In the genomic region with DNA sequence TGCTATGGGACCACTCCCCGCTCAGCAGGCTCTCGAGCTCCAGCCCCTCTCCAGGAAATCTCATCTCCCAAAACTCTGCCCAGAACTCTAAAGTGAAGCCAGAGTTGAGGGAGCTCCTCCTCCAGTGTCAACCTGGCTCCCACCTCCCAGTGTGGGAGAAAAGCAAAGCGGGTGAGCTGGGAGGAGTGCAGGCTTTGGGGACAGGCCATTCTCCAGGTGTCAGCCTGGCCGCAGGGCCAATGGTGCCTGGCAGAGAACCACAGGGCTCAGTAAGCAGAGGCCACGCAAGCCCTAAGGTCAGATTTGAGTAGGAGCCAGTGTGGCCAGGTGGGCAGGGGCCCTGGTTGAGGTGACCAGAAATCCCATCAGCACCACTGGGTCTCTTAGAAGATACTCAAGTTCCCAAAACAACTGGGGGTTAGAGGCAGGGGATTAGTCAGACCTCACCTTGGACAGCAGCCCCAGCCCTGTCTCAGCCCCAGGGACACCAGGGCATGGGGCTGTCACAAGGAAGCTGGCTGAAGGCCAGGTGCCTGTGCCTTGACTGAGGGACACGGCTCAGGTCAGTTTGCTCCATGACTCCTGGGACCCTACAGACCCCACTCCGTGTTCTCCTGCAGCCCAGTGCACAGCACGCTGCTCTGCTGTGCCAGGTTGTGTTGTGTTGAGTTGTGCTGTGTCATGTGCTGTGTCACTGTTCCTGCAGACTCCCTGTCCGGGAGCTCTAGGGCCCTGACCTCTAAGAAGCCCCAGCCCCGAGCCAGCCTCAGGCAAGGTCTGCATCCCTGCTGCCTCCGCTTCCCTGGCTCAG, we compare ENCODE assay signal across 28 cellular contexts. TPM values are rescaled to one million over a fixed set of nuclear protein-coding genes. Genes with fewer than 3 reads are reported as not detected.
DNase-seq lines count a peak whose midpoint lies in the region; ATAC-seq, FAIRE-seq and TF ChIP-seq lines count a peak whose summit lies in the region.
"Had no signal": no experiment of that assay in that cellular context is flagged by ENCODE, and none has a peak within 500 bp of the region (broad histone marks: within the 10 kb centered on the region; RNA-seq: fewer than 3 reads in every experiment).

No MANE protein-coding gene starts in this region.

- no peak for DNase-seq in HepG2 (ENCODE audit: low spot score)
- no peak for DNase-seq in right lobe of liver
- no peak for DNase-seq in T-cell
- peak; percentile 16 to 60 (median 56) for DNase-seq in right cardiac atrium
- DNase-seq in progenitor cell of endocrine pancreas (ENCODE audit: low spot score, unreplicated experiment): no peak
- DNase-seq in mucosa of gallbladder (ENCODE audit: low spot score): no peak
- DNase-seq: activated CD4-positive, CD25-positive, alpha-beta regulatory T cell treated with anti-CD3 and anti-CD28 coated beads, Interleukin-2, amount 50 U/mL, for 72 hours; activated naive CD8-positive, alpha-beta T cell treated with anti-CD3 and anti-CD28 coated beads for 36 hours; activated T-cell treated with anti-CD3 and anti-CD28 coated beads, Interleukin-2, amount 50 U/mL, for 72 hours; DMS53; effector CD8-positive, alpha-beta T cell; GM23248; NCI-H2081 treated with DMSO at 0.1 percent for 48 hours; NCI-H446 treated with DMSO at 0.1 percent for 48 hours; SHP77; stimulated activated CD4-positive, alpha-beta T cell treated with anti-CD3 and anti-CD28 coated beads, Interleukin-2, amount 100 ng/mL, for 24 hours; stimulated activated naive CD8-positive, alpha-beta T cell treated with anti-CD3 and anti-CD28 coated beads, Interleukin-15, Interleukin-2, amounts not matched to agents 100 U/mL and 50 U/mL, for 24 hours; thyroid gland had no signal

- H3K27ac Mint-ChIP-seq in T-cell (no peak overlapping the region), progenitor cell of endocrine pancreas (no peak overlapping the region)
- H3K27ac Mint-ChIP-seq: activated naive CD8-positive, alpha-beta T cell treated with anti-CD3 and anti-CD28 coated beads for 36 hours; activated T-cell treated with anti-CD3 and anti-CD28 coated beads, Interleukin-2, amount 50 U/mL, for 72 hours had no signal

- no peak for TF ChIP-seq EP300 in HepG2 (IDR thresholded peaks at IDR 0.05; ENCODE audit: low read depth in 2 of 2, low read length in 2 of 2)
- no peak for TF ChIP-seq EP300 in HepG2 (CRISPR knock-in tag; IDR thresholded peaks at IDR 0.05; ENCODE audit: borderline replicate concordance)

- no peak for ATAC-seq in HepG2
- ATAC-seq in right lobe of liver: no peak
- no peak for ATAC-seq in T-cell (replicated peaks in 1 of 4)
- ATAC-seq in right cardiac atrium: no peak
- no peak for ATAC-seq in HG03159 (IDR thresholded peaks at IDR 0.05; ENCODE audit: unreplicated experiment)
- no peak for ATAC-seq in GM18909 (IDR thresholded peaks at IDR 0.05; ENCODE audit: poor library complexity, unreplicated experiment)
- ATAC-seq: activated T-cell treated with anti-CD3 and anti-CD28 coated beads, Interleukin-2, amount 50 U/mL, for 72 hours; esophagus mucosa; stimulated activated naive CD8-positive, alpha-beta T cell treated with anti-CD3 and anti-CD28 coated beads, Interleukin-15, Interleukin-2, amounts not matched to agents 100 U/mL and 50 U/mL, for 24 hours had no signal

- H3K4me1 ChIP-seq in HepG2 (ENCODE audit: insufficient read depth, low read length) (peaks cover 35% of the 10 kb centered on the region), right lobe of liver (peaks cover 0 to 14% (median 0%) of the 10 kb centered on the region in 4 donors), right cardiac atrium (ENCODE audit: control insufficient read depth, insufficient read depth, low read length) (peaks cover 6% of the 10 kb centered on the region)
- H3K4me1 ChIP-seq: prostate gland had no signal

- FAIRE-seq in HepG2 (lab: Jason Lieb, UNC): no peak
- FAIRE-seq: frontal cortex, GM12892, keratinocyte had no signal

- no peaks in the 10 kb centered on the region for H4K20me1 ChIP-seq in HepG2 (ENCODE audit: insufficient read depth, low read length)

- H3K27me3 ChIP-seq in HepG2 (ENCODE audit: control insufficient read depth in 1 of 2, insufficient read depth in 2 of 2, low read length in 2 of 2): peaks cover 0 to 4% of the 10 kb centered on the region in 2 experiments; a peak in 1 of 5 replicates
- H3K27me3 ChIP-seq in right lobe of liver: no peaks in the 10 kb centered on the region
- H3K27me3 ChIP-seq in right cardiac atrium (ENCODE audit: control insufficient read depth, insufficient read depth): no peaks in the 10 kb centered on the region
- H3K27me3 ChIP-seq: thyroid gland had no signal

- TF ChIP-seq POLR2A in HepG2 (IDR thresholded peaks at IDR 0.05; ENCODE audit: insufficient read depth in 1 of 2, low read depth in 2 of 2, low read length in 2 of 2): no peak
- TF ChIP-seq POLR2A in right lobe of liver (IDR thresholded peaks at IDR 0.05): no peak

- H3K4me3 ChIP-seq in HepG2 (replicated peaks in 1 of 3; ENCODE audit: insufficient read depth in 1 of 3, low read depth in 2 of 3, low read length in 3 of 3) (no peak overlapping the region), right lobe of liver (no peak overlapping the region), right cardiac atrium (ENCODE audit: low read length) (no peak overlapping the region)
- H3K4me3 ChIP-seq: GM23248, prostate gland, skin epidermis, thyroid gland had no signal

- H3K4me2 ChIP-seq in HepG2 (ENCODE audit: low read depth, low read length): peak overlapping the region; percentile 20; the same call in 1 of the 2 replicates

- peaks cover 5 to 6% (median 6%) of the 10 kb centered on the region in 3 donors for H3K9me3 Mint-ChIP-seq in T-cell
- no peaks in the 10 kb centered on the region for H3K9me3 Mint-ChIP-seq in progenitor cell of endocrine pancreas (ENCODE audit: low read depth)

- H3K79me2 ChIP-seq in HepG2 (ENCODE audit: insufficient read depth, low read length): peaks cover 7% of the 10 kb centered on the region

- intact Hi-C loops in HepG2 (cut with micrococcal nuclease; ENCODE audit: unreplicated experiment): no loop called here
- intact Hi-C loops in right lobe of liver (cut with DNase I): no loop called here
- intact Hi-C loops in right cardiac atrium (cut with DNase I): no loop called here

- H3K36me3 Mint-ChIP-seq in T-cell: peaks cover 11% of the 10 kb centered on the region
- peaks cover 3% of the 10 kb centered on the region for H3K36me3 Mint-ChIP-seq in progenitor cell of endocrine pancreas (ENCODE audit: insufficient read depth)

- H3K27me3 Mint-ChIP-seq in T-cell (peaks cover 19 to 25% of the 10 kb centered on the region in 2 donors), progenitor cell of endocrine pancreas (peaks cover 3% of the 10 kb centered on the region)

- no TSS peak for BruUV-seq in HepG2 (replicated peaks; lab: Mats Ljungman, UMichigan)

- CTCF ChIA-PET in HepG2 (lab: Yijun Ruan, JAX; ENCODE audit: low intra/inter-chr PET ratio, low total read pairs) (no interaction called here), T-cell (lab: Charles Lee) (interaction anchor here in 1 of 2 donors (0.6 kb wide), 1 partner anchor 371 kb away, joined by 4 read pairs; no protein-coding TSS in a partner anchor)

- WGBS in HepG2 (ENCODE audit: low lambda C conversion rate): 46% methylated on average over 10 of the region's 11 CpGs
- 92% methylated on average over 2 of the region's 11 CpGs for WGBS in right lobe of liver (ENCODE audit: insufficient coverage, low coverage, low lambda C conversion rate, missing lambda C conversion rate)
- 83% methylated on average over 11 of the region's 11 CpGs for WGBS in right cardiac atrium

- H3K36me3 ChIP-seq in HepG2 (replicated peaks in 1 of 2; ENCODE audit: control insufficient read depth in 1 of 2, insufficient read depth in 2 of 2, low read length in 2 of 2) (peaks cover 0 to 2% of the 10 kb centered on the region in 2 experiments; a peak in 1 of 5 replicates), right lobe of liver (no peaks in the 10 kb centered on the region)
- H3K36me3 ChIP-seq: prostate gland, thyroid gland had no signal

- no peak overlapping the region for H3K9ac ChIP-seq in HepG2 (ENCODE audit: insufficient read depth, low read depth, low read length)
- H3K9ac ChIP-seq: GM23248 had no signal

- no peak overlapping the region for H3K27ac ChIP-seq in HepG2 (ENCODE audit: extremely low read length, insufficient read depth, low read length)
- H3K27ac ChIP-seq in right lobe of liver: no peak overlapping the region
- no peak overlapping the region for H3K27ac ChIP-seq in right cardiac atrium (ENCODE audit: low read length)
- H3K27ac ChIP-seq: GM23248, HL-60, prostate gland, skin epidermis, thyroid gland had no signal

- in situ Hi-C loops in HepG2 (cut with HindIII; ENCODE audit: extremely low pct_ligation_motif_present, low pct_unique_long_range_greater_than_20kb): no loop called here

- H2AFZ ChIP-seq in HepG2 (ENCODE audit: low read length): no peak overlapping the region
- H2AFZ ChIP-seq: GM23248 had no signal

- TF ChIP-seq RAD21 in HepG2 (CRISPR knock-in tag; IDR thresholded peaks at IDR 0.05): no peak

- H3K4me3 Mint-ChIP-seq in T-cell (peak overlapping the region in 2 of 3 donors; percentile 28 to 37), progenitor cell of endocrine pancreas (ENCODE audit: low read depth) (peak overlapping the region; percentile 14)
- H3K4me3 Mint-ChIP-seq: activated naive CD8-positive, alpha-beta T cell treated with anti-CD3 and anti-CD28 coated beads for 36 hours; activated T-cell treated with anti-CD3 and anti-CD28 coated beads, Interleukin-2, amount 50 U/mL, for 72 hours had no signal

- H3K4me1 Mint-ChIP-seq in T-cell (peaks cover 24 to 30% (median 24%) of the 10 kb centered on the region in 3 donors), progenitor cell of endocrine pancreas (ENCODE audit: low read depth) (peaks cover 23% of the 10 kb centered on the region)

- no peak for TF ChIP-seq CTCF in HepG2 (CRISPR knock-in tag; IDR thresholded peaks at IDR 0.05)
- no peak for TF ChIP-seq CTCF in right lobe of liver (IDR thresholded peaks at IDR 0.05)
- no peak for TF ChIP-seq CTCF in progenitor cell of endocrine pancreas (IDR thresholded peaks at IDR 0.05; ENCODE audit: unreplicated experiment)

- POLR2A ChIA-PET in HepG2 (lab: Yijun Ruan, JAX): interaction anchor here (0.7 kb wide), 1 partner anchor 15 kb away, joined by 3 read pairs; no protein-coding TSS in a partner anchor
- POLR2A ChIA-PET in T-cell (lab: Charles Lee): no interaction called here

- H3K9me3 ChIP-seq in HepG2 (ENCODE audit: low read length) (no peaks in the 10 kb centered on the region), right lobe of liver (no peaks in the 10 kb centered on the region), right cardiac atrium (ENCODE audit: control insufficient read depth, low read length) (no peaks in the 10 kb centered on the region)
- H3K9me3 ChIP-seq: prostate gland, thyroid gland had no signal

RNA-seq across cellular contexts. Expression of a gene that starts 2.8 kb away (rescaled TPM):
- total RNA-seq in HepG2 (2016; rRNA removed; fragmentation: Illumina TruSeq; extraction: Trizol) (15.5 and 22.3 TPM in 2 replicates), right lobe of liver (10 to 100 TPM in 1 of 6 experiments, 1 to 10 TPM in 5; 5.3 to 10.1 (median 8.0) TPM), T-cell (10 to 100 TPM in 3 of 5 donors, 1 to 10 TPM in 2; 4.5 to 22.9 (median 17.7) TPM), right cardiac atrium (10 to 100 TPM; 18.3 to 24.7 (median 20.8) TPM), progenitor cell of endocrine pancreas (10.1 and 10.3 TPM in 2 replicates), mucosa of gallbladder (13.7 TPM)
- 0.97 and 1.6 TPM in 2 replicates for total RNA-seq in HepG2 (2016; cell fraction: cytosol; rRNA removed; fragmentation: Illumina TruSeq; extraction: Trizol; ENCODE audit: low read depth)
- 15.1 and 24.5 TPM in 2 replicates for total RNA-seq in HepG2 (2016; cell fraction: insoluble cytoplasmic fraction; rRNA removed; fragmentation: Illumina TruSeq; extraction: Trizol)
- 7.6 and 7.7 TPM in 2 replicates for total RNA-seq in HepG2 (2016; cell fraction: membrane; rRNA removed; fragmentation: Illumina TruSeq; extraction: Trizol)
- total RNA-seq in HepG2 (2016; cell fraction: nucleus; rRNA removed; fragmentation: Illumina TruSeq; extraction: Trizol): 12.1 and 13.1 TPM in 2 replicates
- polyA plus RNA-seq in HepG2 (2011; rRNA removed) (9.0 and 10.6 TPM in 2 replicates), right cardiac atrium (15.1 TPM)
- polyA plus RNA-seq in HepG2 (2011; cell fraction: cytosol; rRNA removed): 5.5 and 7.0 TPM in 2 replicates
- 12.2 and 15.0 TPM in 2 replicates for polyA plus RNA-seq in HepG2 (2011; cell fraction: nucleus; rRNA removed)
- 6.8 and 6.9 TPM in 2 replicates for polyA plus RNA-seq in HepG2 (2012)
- polyA plus RNA-seq in HepG2 (2016; cell fraction: cytosol; fragmentation: Illumina TruSeq; extraction: Trizol; ENCODE audit: low read depth): 0.44 and 0.68 TPM in 2 replicates
- polyA plus RNA-seq in HepG2 (2016; cell fraction: insoluble cytoplasmic fraction; fragmentation: Illumina TruSeq; extraction: Trizol; ENCODE audit: low read depth): 12.3 and 15.9 TPM in 2 replicates
- polyA plus RNA-seq in HepG2 (2016; cell fraction: membrane; fragmentation: Illumina TruSeq; extraction: Trizol; ENCODE audit: low read depth): 1.6 and 2.1 TPM in 2 replicates
- 17.4 and 17.8 TPM in 2 replicates for polyA plus RNA-seq in HepG2 (2016; cell fraction: nucleus; fragmentation: Illumina TruSeq; extraction: Trizol; ENCODE audit: insufficient read depth, low read depth)
- 2.1 and 3.9 TPM in 2 replicates for polyA minus RNA-seq in HepG2 (2011; rRNA and poly(A)+ RNA removed; ENCODE audit: low replicate concordance)
- polyA minus RNA-seq in HepG2 (2011; cell fraction: cytosol; rRNA and poly(A)+ RNA removed): 2.2 and 5.8 TPM in 2 replicates
- polyA minus RNA-seq in HepG2 (2011; cell fraction: nucleus; rRNA and poly(A)+ RNA removed): 16.2 and 23.7 TPM in 2 replicates

RNA-seq across cellular contexts. Expression of a gene that starts 41.8 kb away (rescaled TPM):
- 5.8 and 9.4 TPM in 2 replicates for total RNA-seq in HepG2 (2016; rRNA removed; fragmentation: Illumina TruSeq; extraction: Trizol)
- total RNA-seq in HepG2 (2016; cell fraction: cytosol; rRNA removed; fragmentation: Illumina TruSeq; extraction: Trizol; ENCODE audit: low read depth): 1.5 and 2.1 TPM in 2 replicates
- total RNA-seq in HepG2 (2016; cell fraction: insoluble cytoplasmic fraction; rRNA removed; fragmentation: Illumina TruSeq; extraction: Trizol): 5.6 and 8.0 TPM in 2 replicates
- total RNA-seq in HepG2 (2016; cell fraction: membrane; rRNA removed; fragmentation: Illumina TruSeq; extraction: Trizol): 4.0 and 5.1 TPM in 2 replicates
- total RNA-seq in HepG2 (2016; cell fraction: nucleus; rRNA removed; fragmentation: Illumina TruSeq; extraction: Trizol): 5.7 and 6.2 TPM in 2 replicates
- polyA plus RNA-seq in HepG2 (2011; rRNA removed): 7.3 and 7.5 TPM in 2 replicates
- polyA plus RNA-seq in HepG2 (2011; cell fraction: cytosol; rRNA removed): 6.9 and 8.0 TPM in 2 replicates
- 8.6 and 12.5 TPM in 2 replicates for polyA plus RNA-seq in HepG2 (2011; cell fraction: nucleus; rRNA removed)
- 4.0 and 4.6 TPM in 2 replicates for polyA plus RNA-seq in HepG2 (2012)
- polyA plus RNA-seq in HepG2 (2016; cell fraction: cytosol; fragmentation: Illumina TruSeq; extraction: Trizol; ENCODE audit: low read depth): 1.5 and 1.6 TPM in 2 replicates
- polyA plus RNA-seq in HepG2 (2016; cell fraction: insoluble cytoplasmic fraction; fragmentation: Illumina TruSeq; extraction: Trizol; ENCODE audit: low read depth): 8.0 and 8.4 TPM in 2 replicates
- polyA plus RNA-seq in HepG2 (2016; cell fraction: membrane; fragmentation: Illumina TruSeq; extraction: Trizol; ENCODE audit: low read depth): 2.9 and 3.0 TPM in 2 replicates
- polyA plus RNA-seq in HepG2 (2016; cell fraction: nucleus; fragmentation: Illumina TruSeq; extraction: Trizol; ENCODE audit: insufficient read depth, low read depth): 7.7 and 9.3 TPM in 2 replicates
- polyA minus RNA-seq in HepG2 (2011; rRNA and poly(A)+ RNA removed; ENCODE audit: low replicate concordance): 3.7 and 4.2 TPM in 2 replicates
- polyA minus RNA-seq in HepG2 (2011; cell fraction: cytosol; rRNA and poly(A)+ RNA removed): 2.5 and 3.1 TPM in 2 replicates
- polyA minus RNA-seq in HepG2 (2011; cell fraction: nucleus; rRNA and poly(A)+ RNA removed): 7.2 and 8.8 TPM in 2 replicates
- 1 to 10 TPM; 1.5 to 4.6 (median 2.3) TPM for total RNA-seq in right lobe of liver
- 10 to 100 TPM in 1 of 5 donors, 1 to 10 TPM in 4; 4.1 to 12.6 (median 8.1) TPM for total RNA-seq in T-cell
- total RNA-seq in right cardiac atrium: 1 to 10 TPM; 4.0 to 5.8 (median 4.8) TPM
- polyA plus RNA-seq in right cardiac atrium: 4.0 TPM
- total RNA-seq in progenitor cell of endocrine pancreas: 8.6 and 9.1 TPM in 2 replicates
- total RNA-seq in mucosa of gallbladder: 9.0 TPM

RNA-seq across cellular contexts. Expression of a gene that starts 53.7 kb away (rescaled TPM):
- not detected in 2 replicates for total RNA-seq in HepG2 (2016; rRNA removed; fragmentation: Illumina TruSeq; extraction: Trizol)
- not detected in 2 replicates for total RNA-seq in HepG2 (2016; cell fraction: cytosol; rRNA removed; fragmentation: Illumina TruSeq; extraction: Trizol; ENCODE audit: low read depth)
- total RNA-seq in HepG2 (2016; cell fraction: insoluble cytoplasmic fraction; rRNA removed; fragmentation: Illumina TruSeq; extraction: Trizol): not detected in 2 replicates
- total RNA-seq in HepG2 (2016; cell fraction: membrane; rRNA removed; fragmentation: Illumina TruSeq; extraction: Trizol): not detected in 2 replicates
- total RNA-seq in HepG2 (2016; cell fraction: nucleus; rRNA removed; fragmentation: Illumina TruSeq; extraction: Trizol): not detected in 2 replicates
- polyA plus RNA-seq in HepG2 (2011; rRNA removed): not detected in 2 replicates
- polyA plus RNA-seq in HepG2 (2011; cell fraction: cytosol; rRNA removed): not detected in 2 replicates
- not detected in 2 replicates for polyA plus RNA-seq in HepG2 (2011; cell fraction: nucleus; rRNA removed)
- not detected in 2 replicates for polyA plus RNA-seq in HepG2 (2012)
- not detected in 2 replicates for polyA plus RNA-seq in HepG2 (2016; cell fraction: cytosol; fragmentation: Illumina TruSeq; extraction: Trizol; ENCODE audit: low read depth)
- polyA plus RNA-seq in HepG2 (2016; cell fraction: insoluble cytoplasmic fraction; fragmentation: Illumina TruSeq; extraction: Trizol; ENCODE audit: low read depth): not detected in 2 replicates
- not detected in 2 replicates for polyA plus RNA-seq in HepG2 (2016; cell fraction: membrane; fragmentation: Illumina TruSeq; extraction: Trizol; ENCODE audit: low read depth)
- polyA plus RNA-seq in HepG2 (2016; cell fraction: nucleus; fragmentation: Illumina TruSeq; extraction: Trizol; ENCODE audit: insufficient read depth, low read depth): not detected in 2 replicates
- polyA minus RNA-seq in HepG2 (2011; rRNA and poly(A)+ RNA removed; ENCODE audit: low replicate concordance): 18.5 TPM in 1 of 2 replicates, not detected in the other
- not detected in 2 replicates for polyA minus RNA-seq in HepG2 (2011; cell fraction: cytosol; rRNA and poly(A)+ RNA removed)
- polyA minus RNA-seq in HepG2 (2011; cell fraction: nucleus; rRNA and poly(A)+ RNA removed): not detected in 2 replicates
- total RNA-seq in right lobe of liver: 10 to 100 TPM in 3 of 6 experiments, 1 to 10 TPM in 3; 7.3 to 14.5 (median 10.1) TPM
- total RNA-seq in T-cell: 10 to 100 TPM; 18.1 to 41.6 (median 35.7) TPM
- total RNA-seq in right cardiac atrium: 10 to 100 TPM; 30.2 to 47.3 (median 41.3) TPM
- polyA plus RNA-seq in right cardiac atrium: 25.1 TPM
- total RNA-seq in progenitor cell of endocrine pancreas: 40.1 and 41.9 TPM in 2 replicates
- total RNA-seq in mucosa of gallbladder: 28.8 TPM

RNA-seq across cellular contexts. Expression of a gene that starts 54.3 kb away (rescaled TPM):
- total RNA-seq in HepG2 (2016; rRNA removed; fragmentation: Illumina TruSeq; extraction: Trizol) (not detected in 2 replicates), right lobe of liver (under 1 TPM; 0.20 to 0.68 (median 0.39) TPM), T-cell (1 to 10 TPM in 1 of 5 donors, under 1 TPM in 4; 0.16 to 1.4 (median 0.64) TPM), right cardiac atrium (under 1 TPM; 0.37 to 0.72 (median 0.55) TPM), progenitor cell of endocrine pancreas (0.47 and 0.84 TPM in 2 replicates), mucosa of gallbladder (1.0 TPM)
- not detected in 2 replicates for total RNA-seq in HepG2 (2016; cell fraction: cytosol; rRNA removed; fragmentation: Illumina TruSeq; extraction: Trizol; ENCODE audit: low read depth)
- not detected in 2 replicates for total RNA-seq in HepG2 (2016; cell fraction: insoluble cytoplasmic fraction; rRNA removed; fragmentation: Illumina TruSeq; extraction: Trizol)
- total RNA-seq in HepG2 (2016; cell fraction: membrane; rRNA removed; fragmentation: Illumina TruSeq; extraction: Trizol): not detected in 2 replicates
- total RNA-seq in HepG2 (2016; cell fraction: nucleus; rRNA removed; fragmentation: Illumina TruSeq; extraction: Trizol): not detected in 2 replicates
- polyA plus RNA-seq in HepG2 (2011; rRNA removed) (0.03 and 0.12 TPM in 2 replicates), right cardiac atrium (0.68 TPM)
- polyA plus RNA-seq in HepG2 (2011; cell fraction: cytosol; rRNA removed): 0.03 and 0.05 TPM in 2 replicates
- polyA plus RNA-seq in HepG2 (2011; cell fraction: nucleus; rRNA removed): 0.12 and 0.23 TPM in 2 replicates
- 0.05 TPM in 1 of 2 replicates, not detected in the other for polyA plus RNA-seq in HepG2 (2012)
- not detected in 2 replicates for polyA plus RNA-seq in HepG2 (2016; cell fraction: cytosol; fragmentation: Illumina TruSeq; extraction: Trizol; ENCODE audit: low read depth)
- polyA plus RNA-seq in HepG2 (2016; cell fraction: insoluble cytoplasmic fraction; fragmentation: Illumina TruSeq; extraction: Trizol; ENCODE audit: low read depth): not detected in 2 replicates
- not detected in 2 replicates for polyA plus RNA-seq in HepG2 (2016; cell fraction: membrane; fragmentation: Illumina TruSeq; extraction: Trizol; ENCODE audit: low read depth)
- polyA plus RNA-seq in HepG2 (2016; cell fraction: nucleus; fragmentation: Illumina TruSeq; extraction: Trizol; ENCODE audit: insufficient read depth, low read depth): 1.7 TPM in 1 of 2 replicates, not detected in the other
- 0.22 and 1.6 TPM in 2 replicates for polyA minus RNA-seq in HepG2 (2011; rRNA and poly(A)+ RNA removed; ENCODE audit: low replicate concordance)
- polyA minus RNA-seq in HepG2 (2011; cell fraction: cytosol; rRNA and poly(A)+ RNA removed): not detected in 2 replicates
- 0.39 and 1.1 TPM in 2 replicates for polyA minus RNA-seq in HepG2 (2011; cell fraction: nucleus; rRNA and poly(A)+ RNA removed)
- total RNA-seq: GM23248, lung microvascular endothelial cell had no signal
- polyA plus RNA-seq: GM23248 had no signal

Comparison
In these comparisons a context has a peak if more than half of its experiments do, and no peak if none do; other contexts are left out.
1. RNA of a gene that starts 53.7 kb away (total RNA-seq): 30.2 to 47.3 TPM in right cardiac atrium, 40.1 to 41.9 TPM in progenitor cell of endocrine pancreas, 18.1 to 41.6 TPM in T-cell, 28.8 TPM in mucosa of gallbladder (single experiment) and 7.3 to 14.5 TPM in right lobe of liver; not detected in HepG2; every median in the first group is over 4 times any median in the second.
2. DNase-seq: peak in right cardiac atrium (3 of 3); none in HepG2 (single experiment), right lobe of liver (0 of 3), T-cell (0 of 34), progenitor cell of endocrine pancreas (single experiment) and mucosa of gallbladder (single experiment).